ENCODE assay signal across 20 cellular contexts in genomic region chr5:80928073-80928472, GRCh38.
"Had no signal": no experiment of that assay in that cellular context is flagged by ENCODE, and none has a peak within 500 bp of the region (broad histone marks: within the 10 kb centered on the region; RNA-seq: fewer than 3 reads in every experiment).

No MANE protein-coding gene starts in this region.

- H3K79me2 ChIP-seq: parathyroid adenoma had no signal

- ATAC-seq: activated CD8-positive, alpha-beta memory T cell treated with anti-CD3 and anti-CD28 coated beads, Interleukin-2, amount 10 ng/mL, durations not matched to agents 7 days and 5 days; sciatic nerve; stimulated activated effector memory CD8-positive, alpha-beta T cell treated with anti-CD3 and anti-CD28 coated beads, Interleukin-12 subunit alpha, Interleukin-12 subunit beta, amount 100 ng/mL, for 72 hours had no signal

- H3K36me3 Mint-ChIP-seq: activated CD8-positive, alpha-beta memory T cell treated with anti-CD3 and anti-CD28 coated beads, Interleukin-2, amount 10 ng/mL, durations not matched to agents 7 days and 5 days; activated naive CD8-positive, alpha-beta T cell treated with anti-CD3 and anti-CD28 coated beads, Interleukin-2, amount 10 ng/mL, durations not matched to agents 7 days and 5 days; stimulated activated effector memory CD8-positive, alpha-beta T cell treated with anti-CD3 and anti-CD28 coated beads, Interleukin-12 subunit alpha, Interleukin-12 subunit beta, amount 100 ng/mL, for 72 hours had no signal

- H3K9ac ChIP-seq: parathyroid adenoma had no signal

- H3K4me1 ChIP-seq: left ventricle myocardium inferior, parathyroid adenoma, testis, upper lobe of left lung had no signal

- H2AFZ ChIP-seq: parathyroid adenoma had no signal

- H3K4me3 ChIP-seq: dorsolateral prefrontal cortex, left ventricle myocardium inferior, testis, upper lobe of left lung had no signal

- H3K36me3 ChIP-seq: left ventricle myocardium inferior, upper lobe of left lung had no signal

- H3K9me3 ChIP-seq: left ventricle myocardium inferior, testis, upper lobe of left lung had no signal

- DNase-seq: activated CD4-positive, alpha-beta memory T cell treated with anti-CD3 and anti-CD28 coated beads, Interleukin-2, amount 10 ng/mL, durations not matched to agents 7 days and 5 days; activated CD4-positive, alpha-beta T cell treated with anti-CD3 and anti-CD28 coated beads for 4 hours; activated CD8-positive, alpha-beta memory T cell treated with anti-CD3 and anti-CD28 coated beads, Interleukin-2, amount 10 ng/mL, durations not matched to agents 7 days and 5 days; activated naive CD4-positive, alpha-beta T cell treated with Interleukin-2 at 50 U/mL for 16 hours; activated naive CD8-positive, alpha-beta T cell treated with anti-CD3 and anti-CD28 coated beads, Interleukin-2, amount 10 ng/mL, durations not matched to agents 7 days and 5 days; amygdala; dorsolateral prefrontal cortex; endodermal cell; head of caudate nucleus; left ventricle myocardium inferior; mammary epithelial cell; midbrain; stimulated activated CD4-positive, alpha-beta T cell treated with anti-CD3 and anti-CD28 coated beads, Interleukin-4, amount 100 ng/mL, for 24 hours; testis; upper lobe of left lung had no signal

- H3K27me3 Mint-ChIP-seq: activated CD4-positive, alpha-beta memory T cell treated with anti-CD3 and anti-CD28 coated beads, Interleukin-2, amount 10 ng/mL, durations not matched to agents 7 days and 5 days; activated CD8-positive, alpha-beta memory T cell treated with anti-CD3 and anti-CD28 coated beads, Interleukin-2, amount 10 ng/mL, durations not matched to agents 7 days and 5 days; activated naive CD8-positive, alpha-beta T cell treated with anti-CD3 and anti-CD28 coated beads, Interleukin-2, amount 10 ng/mL, durations not matched to agents 7 days and 5 days had no signal

- H3K4me1 Mint-ChIP-seq: activated CD8-positive, alpha-beta memory T cell treated with anti-CD3 and anti-CD28 coated beads, Interleukin-2, amount 10 ng/mL, durations not matched to agents 7 days and 5 days; endodermal cell; nephron; stimulated activated effector memory CD8-positive, alpha-beta T cell treated with anti-CD3 and anti-CD28 coated beads, Interleukin-12 subunit alpha, Interleukin-12 subunit beta, amount 100 ng/mL, for 72 hours had no signal

- H3K27ac Mint-ChIP-seq: activated CD4-positive, alpha-beta memory T cell treated with anti-CD3 and anti-CD28 coated beads, Interleukin-2, amount 10 ng/mL, durations not matched to agents 7 days and 5 days; activated CD8-positive, alpha-beta memory T cell treated with anti-CD3 and anti-CD28 coated beads, Interleukin-2, amount 10 ng/mL, durations not matched to agents 7 days and 5 days; activated naive CD8-positive, alpha-beta T cell treated with anti-CD3 and anti-CD28 coated beads, Interleukin-2, amount 10 ng/mL, durations not matched to agents 7 days and 5 days; activated T-helper 2 cell treated with anti-CD3 and anti-CD28 coated beads, Interferon-gamma antibody, Interleukin-2, Interleukin-4, amounts not matched to agents 10 μg/mL and 5 μg/mL and 100 μg/mL, durations not matched to agents 14 hours and 24 hours and 36 hours; endodermal cell; nephron; stimulated activated effector memory CD8-positive, alpha-beta T cell treated with anti-CD3 and anti-CD28 coated beads, Interleukin-12 subunit alpha, Interleukin-12 subunit beta, amount 100 ng/mL, for 72 hours had no signal

- H3K27ac ChIP-seq: dorsolateral prefrontal cortex, left ventricle myocardium inferior, parathyroid adenoma, testis, upper lobe of left lung had no signal

- H3K4me3 Mint-ChIP-seq: activated CD4-positive, alpha-beta memory T cell treated with anti-CD3 and anti-CD28 coated beads, Interleukin-2, amount 10 ng/mL, durations not matched to agents 7 days and 5 days; activated CD8-positive, alpha-beta memory T cell treated with anti-CD3 and anti-CD28 coated beads, Interleukin-2, amount 10 ng/mL, durations not matched to agents 7 days and 5 days; activated naive CD8-positive, alpha-beta T cell treated with anti-CD3 and anti-CD28 coated beads, Interleukin-2, amount 10 ng/mL, durations not matched to agents 7 days and 5 days; endodermal cell; nephron; stimulated activated effector memory CD8-positive, alpha-beta T cell treated with anti-CD3 and anti-CD28 coated beads, Interleukin-12 subunit alpha, Interleukin-12 subunit beta, amount 100 ng/mL, for 72 hours had no signal

- H3K27me3 ChIP-seq: dorsolateral prefrontal cortex, testis, upper lobe of left lung had no signal

- H3K9me3 Mint-ChIP-seq: activated CD4-positive, alpha-beta memory T cell treated with anti-CD3 and anti-CD28 coated beads, Interleukin-2, amount 10 ng/mL, durations not matched to agents 7 days and 5 days; activated naive CD8-positive, alpha-beta T cell treated with anti-CD3 and anti-CD28 coated beads, Interleukin-2, amount 10 ng/mL, durations not matched to agents 7 days and 5 days; activated T-helper 2 cell treated with anti-CD3 and anti-CD28 coated beads, Interferon-gamma antibody, Interleukin-2, Interleukin-4, amounts not matched to agents 10 μg/mL and 5 μg/mL and 100 μg/mL, durations not matched to agents 14 hours and 24 hours and 36 hours; endodermal cell; stimulated activated effector memory CD8-positive, alpha-beta T cell treated with anti-CD3 and anti-CD28 coated beads, Interleukin-12 subunit alpha, Interleukin-12 subunit beta, amount 100 ng/mL, for 72 hours had no signal
